In the genomic region with DNA sequence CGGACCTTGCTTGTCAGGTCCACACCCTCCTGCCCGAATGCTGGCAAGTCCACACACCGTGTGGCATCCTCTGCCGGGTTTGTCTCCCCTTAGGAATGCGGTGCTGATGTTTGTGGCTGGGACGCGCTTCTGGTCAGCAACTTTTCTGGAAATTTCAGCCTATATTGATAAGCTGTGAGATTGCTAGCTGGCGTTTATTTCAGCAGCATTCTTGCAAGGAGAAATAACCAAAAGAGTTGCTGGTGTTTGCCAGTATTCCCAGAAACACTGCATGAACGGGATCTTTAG, we compare ENCODE assay signal across 8 cellular contexts. TPM values are rescaled to one million over a fixed set of nuclear protein-coding genes. Genes with fewer than 3 reads are reported as not detected.
DNase-seq lines count a peak whose midpoint lies in the region; ATAC-seq and TF ChIP-seq lines count a peak whose summit lies in the region.

No MANE protein-coding gene starts in this region.

- H3K9me2 ChIP-seq in SK-N-SH: no peaks in the 10 kb centered on the region

- DNase-seq in heart right ventricle (no peak), cardiac septum (ENCODE audit: low spot score) (no peak), SK-N-SH (no peak), neural crest cell (ENCODE audit: low read depth, low spot score) (no peak), AML-193 (lab: John Stamatoyannopoulos, UW) (no peak), NAMALWA (ENCODE audit: low spot score) (no peak)

- peaks cover 5% of the 10 kb centered on the region; the same call in 1 of the 2 replicates for H4K20me1 ChIP-seq in SK-N-SH (ENCODE audit: insufficient read depth)

- peaks cover 83% of the 10 kb centered on the region for H3K79me2 ChIP-seq in SK-N-SH (ENCODE audit: insufficient read depth)

- no peaks in the 10 kb centered on the region for H3K27me3 Mint-ChIP-seq in neural crest cell (ENCODE audit: low read depth)

- H3K27ac ChIP-seq in heart right ventricle (peak overlapping the region; percentile 76 to 98 (median 94)), SK-N-SH (ENCODE audit: low read depth in 2 of 2, low read length in 1 of 2) (peak overlapping the region; percentile 82 to 98), esophagus (ENCODE audit: low read depth in 2 of 2, low read length in 1 of 2) (peak overlapping the region; percentile 92 to 96)

- H3K27ac Mint-ChIP-seq in neural crest cell (ENCODE audit: unreplicated experiment): peak overlapping the region; percentile 68

- H3K9me3 Mint-ChIP-seq in neural crest cell: no peaks in the 10 kb centered on the region

- no peaks in the 10 kb centered on the region for H3K36me3 Mint-ChIP-seq in neural crest cell (ENCODE audit: low read depth)

- H3K4me3 ChIP-seq in heart right ventricle: peak overlapping the region; percentile 67 to 96 (median 88)
- peak overlapping the region; percentile 89 to 94 for H3K4me3 ChIP-seq in SK-N-SH (ENCODE audit: low read depth in 2 of 2, low read length in 1 of 2)
- peak overlapping the region; percentile 93 to 99 for H3K4me3 ChIP-seq in esophagus (ENCODE audit: low read depth in 1 of 2, low read length in 2 of 2)

- H3K9ac ChIP-seq in SK-N-SH: peak overlapping the region; percentile 86

- H3K36me3 ChIP-seq in heart right ventricle (peaks cover 0 to 33% (median 10%) of the 10 kb centered on the region in 9 donors), SK-N-SH (replicated peaks in 1 of 2; ENCODE audit: control insufficient read depth in 1 of 2, insufficient read depth in 2 of 2, low read length in 1 of 2) (peaks cover 3 to 18% of the 10 kb centered on the region in 2 experiments), esophagus (ENCODE audit: control insufficient read depth in 2 of 2, insufficient read depth in 2 of 2, low read length in 1 of 2) (peaks cover 0 to 3% of the 10 kb centered on the region in 2 donors)

- H3K4me3 Mint-ChIP-seq in neural crest cell: peak overlapping the region; percentile 99

- peak overlapping the region; percentile 92 for H3K4me2 ChIP-seq in SK-N-SH

- H3F3A ChIP-seq in SK-N-SH (replicated peaks; ENCODE audit: insufficient read depth): no peaks in the 10 kb centered on the region

- H2AFZ ChIP-seq in SK-N-SH (ENCODE audit: low read depth): peak overlapping the region; percentile 85; the same call in 1 of the 2 replicates

- H3K4me1 ChIP-seq in heart right ventricle (peaks cover 3 to 53% (median 33%) of the 10 kb centered on the region in 9 donors), SK-N-SH (ENCODE audit: control insufficient read depth in 1 of 2, insufficient read depth in 2 of 2, low read depth in 1 of 2, low read length in 1 of 2) (peaks cover 7 to 15% of the 10 kb centered on the region in 2 experiments; a peak in 3 of 4 replicates), esophagus (ENCODE audit: control insufficient read depth in 2 of 2, insufficient read depth in 2 of 2, low read length in 1 of 2) (peaks cover 0 to 2% of the 10 kb centered on the region in 2 donors)

- H3K9me3 ChIP-seq in heart right ventricle: no peaks in the 10 kb centered on the region
- H3K9me3 ChIP-seq in SK-N-SH: no peaks in the 10 kb centered on the region
- no peaks in the 10 kb centered on the region for H3K9me3 ChIP-seq in esophagus (ENCODE audit: control insufficient read depth in 2 of 2, insufficient read depth in 1 of 2, low read depth in 1 of 2, low read length in 1 of 2)

- CTCF ChIA-PET in SK-N-SH (lab: Yijun Ruan, JAX): interaction anchor here (0.6 kb wide), 1 partner anchor 268 kb away, joined by 3 read pairs; no protein-coding TSS in a partner anchor

- no peak for TF ChIP-seq EP300 in SK-N-SH (IDR thresholded peaks at IDR 0.05; ENCODE audit: borderline replicate concordance in 1 of 2, low read depth in 1 of 2, low read length in 1 of 2)

- no peak for TF ChIP-seq RAD21 in SK-N-SH (IDR thresholded peaks at IDR 0.05; ENCODE audit: low read length)

- ATAC-seq in heart right ventricle (no peak), GM21619 (IDR thresholded peaks at IDR 0.05; ENCODE audit: unreplicated experiment) (no peak)

- POLR2A ChIA-PET in SK-N-SH (lab: Yijun Ruan, JAX): no interaction called here

- 0 to 1% methylated on average over 9 of the region's 9 CpGs for WGBS in heart right ventricle, 2 donors
- WGBS in SK-N-SH (ENCODE audit: low lambda C conversion rate): 3% methylated on average over 6 of the region's 9 CpGs
- WGBS in esophagus, 2 donors: 0 to 1% methylated on average over 9 of the region's 9 CpGs

- TF ChIP-seq CTCF in heart right ventricle (IDR thresholded peaks at IDR 0.05) (no peak), SK-N-SH (IDR thresholded peaks at IDR 0.05) (no peak), neural crest cell (conservative IDR thresholded peaks at IDR 0.05) (no peak)

- intact Hi-C loops in heart right ventricle (cut with DNase I): no loop called here
- intact Hi-C loops in cardiac septum (cut with DNase I): loop anchor here (5.0 kb wide), 1 partner anchor 178 kb away; a partner anchor contains a TSS

- H3K27me3 ChIP-seq in heart right ventricle: no peaks in the 10 kb centered on the region
- no peaks in the 10 kb centered on the region for H3K27me3 ChIP-seq in SK-N-SH (ENCODE audit: insufficient read depth)
- no peaks in the 10 kb centered on the region for H3K27me3 ChIP-seq in esophagus (ENCODE audit: control insufficient read depth in 1 of 2, insufficient read depth in 2 of 2, low read length in 2 of 2)

- peaks cover 32% of the 10 kb centered on the region for H3K4me1 Mint-ChIP-seq in neural crest cell

TF ChIP-seq in SK-N-SH, 30 proteins besides CTCF, POLR2A, EP300 and RAD21:
- TF ChIP-seq, protein P1, sequence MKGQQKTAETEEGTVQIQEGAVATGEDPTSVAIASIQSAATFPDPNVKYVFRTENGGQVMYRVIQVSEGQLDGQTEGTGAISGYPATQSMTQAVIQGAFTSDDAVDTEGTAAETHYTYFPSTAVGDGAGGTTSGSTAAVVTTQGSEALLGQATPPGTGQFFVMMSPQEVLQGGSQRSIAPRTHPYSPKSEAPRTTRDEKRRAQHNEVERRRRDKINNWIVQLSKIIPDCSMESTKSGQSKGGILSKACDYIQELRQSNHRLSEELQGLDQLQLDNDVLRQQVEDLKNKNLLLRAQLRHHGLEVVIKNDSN (IDR thresholded peaks at IDR 0.05; ENCODE audit: borderline replicate concordance, low read depth): no peak
- 0 out of 2 replicates have a peak, but pooled peaks have one; percentile 6 for TF ChIP-seq SIN3A (IDR thresholded peaks at IDR 0.05; ENCODE audit: borderline replicate concordance, low read depth, low read length)

RNA-seq across cellular contexts. Expression of a gene that starts 0.6 kb away (rescaled TPM):
- 10 to 100 TPM in 8 of 10 donors, 1 to 10 TPM in 2; 8.5 to 17.2 (median 13.1) TPM for total RNA-seq in heart right ventricle
- 10 to 100 TPM in 1 of 2 donors, 1 to 10 TPM in 1; 6.6 to 19.5 TPM for polyA plus RNA-seq in heart right ventricle
- total RNA-seq in cardiac septum: 14.3 TPM
- polyA plus RNA-seq in SK-N-SH (2012; rRNA removed): 11.6 and 17.6 TPM in 2 replicates
- polyA plus RNA-seq in SK-N-SH (2012; cell fraction: cytosol; rRNA removed): 16.4 and 17.4 TPM in 2 replicates
- 7.9 and 25.8 TPM in 2 replicates for polyA plus RNA-seq in SK-N-SH (2012; cell fraction: nucleus; rRNA removed)
- polyA plus RNA-seq in esophagus: 10 to 100 TPM; 11.9 to 13.5 TPM
- total RNA-seq in neural crest cell: 24.2 and 27.3 TPM in 2 replicates

RNA-seq across cellular contexts. Expression of a gene that starts 0.7 kb away (rescaled TPM):
- 10 to 100 TPM; 26.7 to 49.5 (median 34.6) TPM for total RNA-seq in heart right ventricle
- polyA plus RNA-seq in heart right ventricle: 10 to 100 TPM; 33.8 to 35.1 TPM
- total RNA-seq in cardiac septum: 26.1 TPM
- polyA plus RNA-seq in SK-N-SH (2012; rRNA removed): 19.2 and 26.4 TPM in 2 replicates
- polyA plus RNA-seq in SK-N-SH (2012; cell fraction: cytosol; rRNA removed): 30.6 and 33.2 TPM in 2 replicates
- 12.2 and 33.4 TPM in 2 replicates for polyA plus RNA-seq in SK-N-SH (2012; cell fraction: nucleus; rRNA removed)
- 10 to 100 TPM; 16.7 to 21.5 TPM for polyA plus RNA-seq in esophagus
- 28.2 and 29.4 TPM in 2 replicates for total RNA-seq in neural crest cell

RNA-seq across cellular contexts. Expression of a gene that starts 59.8 kb away (rescaled TPM):
- total RNA-seq in heart right ventricle: 10 to 100 TPM in 1 of 10 donors, 1 to 10 TPM in 3, under 1 TPM in 6; 0.46 to 11.9 (median 0.85) TPM
- 1 to 10 TPM; 1.1 to 2.3 TPM for polyA plus RNA-seq in heart right ventricle
- 1.6 TPM for total RNA-seq in cardiac septum
- 1.3 and 1.6 TPM in 2 replicates for polyA plus RNA-seq in SK-N-SH (2012; rRNA removed)
- 1.1 and 1.6 TPM in 2 replicates for polyA plus RNA-seq in SK-N-SH (2012; cell fraction: cytosol; rRNA removed)
- 1.3 and 2.3 TPM in 2 replicates for polyA plus RNA-seq in SK-N-SH (2012; cell fraction: nucleus; rRNA removed)
- 10 to 100 TPM; 39.1 to 54.8 TPM for polyA plus RNA-seq in esophagus
- not detected in 2 replicates for total RNA-seq in neural crest cell
